ENCODE assay signal across 11 cellular contexts in genomic region chr3:170470063-170471006, GRCh38. TPM values are rescaled to one million over a fixed set of nuclear protein-coding genes. Genes with fewer than 3 reads are reported as not detected.
DNase-seq lines count a peak whose midpoint lies in the region; ATAC-seq and TF ChIP-seq lines count a peak whose summit lies in the region.
"Had no signal": no experiment of that assay in that cellular context is flagged by ENCODE, and none has a peak within 500 bp of the region (broad histone marks: within the 10 kb centered on the region; RNA-seq: fewer than 3 reads in every experiment).

No MANE protein-coding gene starts in this region.

- peak overlapping the region in 1 of 2 donors; percentile 19 for H3K27ac ChIP-seq in left lung
- H3K27ac ChIP-seq: SJCRH30 had no signal

- DNase-seq in AG08395 (ENCODE audit: low spot score), result peak; percentile 49
- peak; percentile 32 for DNase-seq in LHCN-M2 (ENCODE audit: low read depth)
- peak; percentile 13 for DNase-seq in SK-MEL-5 (ENCODE audit: low read depth, low spot score)
- no peak for DNase-seq in left lung
- no peak for DNase-seq in stimulated activated CD4-positive, alpha-beta T cell treated with anti-CD3 and anti-CD28 coated beads, Interleukin-2, amount 100 ng/mL, for 48 hours
- DNase-seq: CD8-positive, alpha-beta T cell; erythroblast had no signal

- H3K4me1 ChIP-seq in left lung, result no peaks in the 10 kb centered on the region
- H3K4me1 ChIP-seq: SJCRH30 had no signal

- H3K4me3 ChIP-seq in left lung, result no peak overlapping the region
- H3K4me3 ChIP-seq: SJCRH30 had no signal

- H3K36me3 ChIP-seq in left lung, result no peaks in the 10 kb centered on the region
- H3K36me3 ChIP-seq: SJCRH30 had no signal

- TF ChIP-seq CTCF in left lung (IDR thresholded peaks at IDR 0.05), result no peak

- ATAC-seq in left lung (peak; percentile 26), HG03095 (IDR thresholded peaks at IDR 0.05; ENCODE audit: unreplicated experiment) (no peak), GM18861 (IDR thresholded peaks at IDR 0.05; ENCODE audit: unreplicated experiment) (no peak), esophagus mucosa (no peak)
- ATAC-seq: CD8-positive, alpha-beta T cell had no signal

- intact Hi-C loops in left lung (cut with DNase I), result no loop called here

- H3K9me3 ChIP-seq in left lung, result no peaks in the 10 kb centered on the region
- H3K9me3 ChIP-seq: SJCRH30 had no signal

- in situ Hi-C loops in SK-MEL-5 (cut with HindIII; ENCODE audit: low pct_unique_long_range_greater_than_20kb, low sequenced_read_pairs), result no loop called here

- H3K27me3 ChIP-seq in left lung, result no peaks in the 10 kb centered on the region
- H3K27me3 ChIP-seq: SJCRH30 had no signal

RNA-seq across cellular contexts. Expression of gene CLDN11, which starts 51.7 kb away (rescaled TPM):
- 0.86 TPM in 1 of 2 replicates, not detected in the other for total RNA-seq in LHCN-M2 (2014; rRNA removed)
- polyA plus RNA-seq in LHCN-M2 (2012), result 0.40 TPM
- not detected in 2 replicates for total RNA-seq in SK-MEL-5 (2014; rRNA removed; shearing (Covaris generic))
- 0.25 and 0.32 TPM in 2 replicates for polyA plus RNA-seq in SK-MEL-5 (2015; cell fraction: cytosol; rRNA removed)
- polyA plus RNA-seq in SK-MEL-5 (2015; cell fraction: nucleus; rRNA removed), result 0.19 and 0.80 TPM in 2 replicates
- total RNA-seq in left lung, result 10 to 100 TPM in 1 of 2 donors, 1 to 10 TPM in 1; 9.9 to 12.4 TPM
- 1.2 TPM for total RNA-seq in esophagus mucosa
- total RNA-seq: CD8-positive, alpha-beta T cell had no signal

Comparison
In these comparisons a context has a peak if more than half of its experiments do, and no peak if none do; other contexts are left out.
1. DNase-seq: peak in AG08395 (single experiment), LHCN-M2 (single experiment) and SK-MEL-5 (single experiment); none in left lung (0 of 2) and stimulated activated CD4-positive, alpha-beta T cell treated with anti-CD3 and anti-CD28 coated beads, Interleukin-2, amount 100 ng/mL, for 48 hours (0 of 2).